ENCODE assay signal across 15 cellular contexts in genomic region chr12:132550830-132551229, GRCh38. TPM values are rescaled to one million over a fixed set of nuclear protein-coding genes. Genes with fewer than 3 reads are reported as not detected.
DNase-seq lines count a peak whose midpoint lies in the region; ATAC-seq and TF ChIP-seq lines count a peak whose summit lies in the region.
"Had no signal": no experiment of that assay in that cellular context is flagged by ENCODE, and none has a peak within 500 bp of the region (broad histone marks: within the 10 kb centered on the region; RNA-seq: fewer than 3 reads in every experiment).

No MANE protein-coding gene starts in this region.

- no peaks in the 10 kb centered on the region for H3K9me3 ChIP-seq in CD4-positive, alpha-beta T cell (ENCODE audit: control insufficient read depth, low read length)

- no peaks in the 10 kb centered on the region for H3K4me1 Mint-ChIP-seq in activated T-helper 17 cell treated with anti-CD3 and anti-CD28 coated beads, Interleukin-2, amount 50 U/mL, for 72 hours
- H3K4me1 Mint-ChIP-seq in CD4-positive, alpha-beta T cell (ENCODE audit: low read depth), result no peaks in the 10 kb centered on the region

- no peaks in the 10 kb centered on the region for H3K9me3 Mint-ChIP-seq in activated T-helper 17 cell treated with anti-CD3 and anti-CD28 coated beads, Interleukin-2, amount 50 U/mL, for 72 hours
- no peaks in the 10 kb centered on the region for H3K9me3 Mint-ChIP-seq in CD4-positive, alpha-beta T cell

- intact Hi-C loops in Right ventricle myocardium superior (cut with DNase I) (no loop called here), left cardiac atrium (cut with DNase I) (no loop called here)
- intact Hi-C loops in CD4-positive, alpha-beta T cell (cut with DNase I, micrococcal nuclease), result loop anchor here in 1 of 2 experiments (10.0 kb wide), 1 partner anchor 136 kb away; no protein-coding TSS in a partner anchor

- TF ChIP-seq CTCF in CD4-positive, alpha-beta T cell (IDR thresholded peaks at IDR 0.05), result no peak

- no peak overlapping the region for H3K27ac Mint-ChIP-seq in activated T-helper 17 cell treated with anti-CD3 and anti-CD28 coated beads, Interleukin-2, amount 50 U/mL, for 72 hours
- H3K27ac Mint-ChIP-seq in CD4-positive, alpha-beta T cell, result no peak overlapping the region

- no peaks in the 10 kb centered on the region for H3K27me3 Mint-ChIP-seq in activated T-helper 17 cell treated with anti-CD3 and anti-CD28 coated beads, Interleukin-2, amount 50 U/mL, for 72 hours
- no peaks in the 10 kb centered on the region for H3K27me3 Mint-ChIP-seq in CD4-positive, alpha-beta T cell

- H3K27ac ChIP-seq in CD4-positive, alpha-beta T cell (ENCODE audit: low read depth, low read length), result no peak overlapping the region
- H3K27ac ChIP-seq: KMS-11 had no signal

- CTCF ChIA-PET in CD4-positive, alpha-beta T cell (lab: Charles Lee), result no interaction called here

- DNase-seq in Right ventricle myocardium superior, result no peak
- no peak for DNase-seq in left cardiac atrium
- no peak for DNase-seq in left lobe of liver (ENCODE audit: low spot score)
- DNase-seq in HuH-7.5 (ENCODE audit: low spot score), result no peak
- no peak for DNase-seq in activated naive CD4-positive, alpha-beta T cell treated with Interleukin-2 at 50 U/mL for 16 hours
- DNase-seq in CD4-positive, alpha-beta T cell, result no peak
- DNase-seq: NCI-H1436, NCI-H2029, NCI-H774 had no signal

- no peaks in the 10 kb centered on the region for H3K27me3 ChIP-seq in CD4-positive, alpha-beta T cell (ENCODE audit: control insufficient read depth, insufficient read depth, low read length)

- ATAC-seq in Right ventricle myocardium superior (ENCODE audit: poor library complexity), result peak; percentile 7
- no peak for ATAC-seq in left cardiac atrium
- ATAC-seq in activated T-helper 17 cell treated with anti-CD3 and anti-CD28 coated beads, Interleukin-2, amount 50 U/mL, for 72 hours (replicated peaks), result peak; percentile 5
- ATAC-seq in left lobe of liver, result peak; percentile 3
- no peak for ATAC-seq in GM21390 (IDR thresholded peaks at IDR 0.05; ENCODE audit: unreplicated experiment)
- ATAC-seq in CD4-positive, alpha-beta T cell (ENCODE audit: poor library complexity), result no peak

- no peaks in the 10 kb centered on the region for H3K36me3 Mint-ChIP-seq in activated T-helper 17 cell treated with anti-CD3 and anti-CD28 coated beads, Interleukin-2, amount 50 U/mL, for 72 hours (ENCODE audit: low read depth)
- peaks cover 7% of the 10 kb centered on the region for H3K36me3 Mint-ChIP-seq in CD4-positive, alpha-beta T cell (ENCODE audit: low read depth)

- H3K4me3 Mint-ChIP-seq in activated T-helper 17 cell treated with anti-CD3 and anti-CD28 coated beads, Interleukin-2, amount 50 U/mL, for 72 hours, result no peak overlapping the region
- H3K4me3 Mint-ChIP-seq in CD4-positive, alpha-beta T cell, result no peak overlapping the region

- POLR2A ChIA-PET in CD4-positive, alpha-beta T cell (lab: Charles Lee), result no interaction called here

RNA-seq across cellular contexts. Expression of gene LRCOL1, which starts 59.6 kb away (rescaled TPM):
- total RNA-seq in Right ventricle myocardium superior, result not detected
- not detected for total RNA-seq in left cardiac atrium
- total RNA-seq in activated T-helper 17 cell treated with anti-CD3 and anti-CD28 coated beads, Interleukin-2, amount 50 U/mL, for 72 hours, result not detected
- total RNA-seq in left lobe of liver, result 9.2 TPM
- total RNA-seq in CD4-positive, alpha-beta T cell, result not detected
- total RNA-seq: H4, M059J, NCI-H460 had no signal

Comparison
In these comparisons a context has a peak if more than half of its experiments do, and no peak if none do; other contexts are left out.
1. ATAC-seq: peak in Right ventricle myocardium superior (single experiment), activated T-helper 17 cell treated with anti-CD3 and anti-CD28 coated beads, Interleukin-2, amount 50 U/mL, for 72 hours (single experiment) and left lobe of liver (single experiment); none in left cardiac atrium (0 of 2), GM21390 (single experiment) and CD4-positive, alpha-beta T cell (single experiment).